8 cellular contexts compared by ENCODE assay signal in the genomic region with DNA sequence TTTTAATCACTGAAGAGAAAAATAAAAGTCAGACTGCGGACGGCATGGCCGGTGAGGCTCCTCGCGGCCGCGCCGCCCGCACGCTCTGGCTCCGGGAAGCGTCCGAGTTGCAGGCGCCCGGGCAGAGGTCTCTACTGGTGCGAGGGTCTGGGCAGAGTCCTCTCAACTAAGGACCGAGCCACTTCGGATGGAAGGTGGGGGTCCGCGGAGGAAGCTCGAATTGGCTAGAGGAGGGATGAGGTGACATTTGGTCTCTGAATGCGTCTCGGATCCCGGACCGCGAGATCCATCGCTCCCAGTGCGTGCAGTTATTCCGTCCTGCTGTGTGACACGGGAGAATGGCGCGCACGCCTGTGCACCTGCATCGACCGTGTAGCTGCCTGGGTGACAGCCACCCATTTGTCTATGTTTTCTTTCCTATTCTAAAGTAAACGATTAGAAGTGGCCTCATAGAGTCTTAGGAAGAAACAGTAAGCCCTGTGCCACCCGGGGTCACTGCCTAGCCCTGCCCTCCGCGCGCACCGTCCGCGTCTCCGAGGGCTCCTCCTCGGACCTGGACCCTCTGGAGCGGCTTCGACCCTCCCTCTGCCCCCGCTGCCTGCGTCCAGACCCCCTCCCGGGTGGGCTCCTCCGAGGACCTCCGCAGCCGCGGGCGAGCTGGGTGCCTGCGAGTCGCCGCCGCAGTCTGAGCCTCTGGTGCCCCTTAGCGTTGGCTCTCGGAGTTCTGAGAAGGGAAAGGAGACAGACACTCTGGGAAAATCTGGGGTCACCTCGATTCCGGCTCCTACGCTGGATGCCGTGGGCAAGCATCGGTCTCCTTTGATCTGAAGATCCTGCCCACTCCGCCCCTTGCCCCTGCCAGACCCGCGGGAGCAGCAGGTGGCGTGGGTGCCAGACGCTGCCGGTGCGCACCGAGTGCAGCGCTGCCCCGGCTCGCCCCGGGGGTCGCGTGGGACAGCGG.
DNase-seq lines count a peak whose midpoint lies in the region; ATAC-seq and TF ChIP-seq lines count a peak whose summit lies in the region.

No MANE protein-coding gene starts in this region.

- no peaks in the 10 kb centered on the region for H3K9me3 Mint-ChIP-seq in activated naive CD4-positive, alpha-beta T cell treated with anti-CD3 and anti-CD28 coated beads for 36 hours

- H3K36me3 Mint-ChIP-seq in activated naive CD4-positive, alpha-beta T cell treated with anti-CD3 and anti-CD28 coated beads for 36 hours (ENCODE audit: low read depth): peaks cover 3% of the 10 kb centered on the region

- CTCF ChIA-PET in activated naive CD4-positive, alpha-beta T cell treated with anti-CD3 and anti-CD28 coated beads for 36 hours (lab: Charles Lee): interaction anchor here (0.9 kb wide), 1 partner anchor 899 kb away, joined by 3 read pairs; no protein-coding TSS in a partner anchor

- H3K4me3 Mint-ChIP-seq in activated naive CD4-positive, alpha-beta T cell treated with anti-CD3 and anti-CD28 coated beads for 36 hours: peak overlapping the region; percentile 61

- H3K4me1 ChIP-seq in lower lobe of right lung (peaks cover 8% of the 10 kb centered on the region), thoracic aorta (ENCODE audit: control insufficient read depth in 1 of 2, low read depth in 2 of 2) (peaks cover 0 to 29% of the 10 kb centered on the region in 2 donors)

- H3K4me3 ChIP-seq in lower lobe of right lung (peak overlapping the region; percentile 51), thoracic aorta (peak overlapping the region; percentile 66)

- H3K9me3 ChIP-seq in lower lobe of right lung (no peaks in the 10 kb centered on the region), thoracic aorta (no peaks in the 10 kb centered on the region)

- intact Hi-C loops in activated naive CD4-positive, alpha-beta T cell treated with anti-CD3 and anti-CD28 coated beads for 36 hours (cut with micrococcal nuclease): loop anchor here (5.0 kb wide), 2 partner anchors 496 to 656 kb away; no protein-coding TSS in a partner anchor
- intact Hi-C loops in lower lobe of right lung (cut with DNase I): no loop called here

- peak; percentile 16 for DNase-seq in activated naive CD4-positive, alpha-beta T cell treated with anti-CD3 and anti-CD28 coated beads for 36 hours
- no peak for DNase-seq in activated naive CD4-positive, alpha-beta T cell (lab: John Stamatoyannopoulos, UW)
- DNase-seq in NCI-H524 (lab: John Stamatoyannopoulos, UW) (peak; percentile 50 to 61), cerebellum (ENCODE audit: low spot score) (peak; percentile 68), lower lobe of right lung (no peak), thoracic aorta (ENCODE audit: low spot score) (no peak), SW480 (ENCODE audit: low spot score) (no peak)
- no peak for DNase-seq in stimulated activated CD4-positive, alpha-beta T cell treated with anti-CD3 and anti-CD28 coated beads, Interleukin-4, amount 100 ng/mL, for 4 hours

- H3K4me1 Mint-ChIP-seq in activated naive CD4-positive, alpha-beta T cell treated with anti-CD3 and anti-CD28 coated beads for 36 hours (ENCODE audit: low read depth): peaks cover 14% of the 10 kb centered on the region

- TF ChIP-seq CTCF in lower lobe of right lung (IDR thresholded peaks at IDR 0.05) (peak; percentile 15), thoracic aorta (IDR thresholded peaks at IDR 0.05) (no peak)

- H3K36me3 ChIP-seq in lower lobe of right lung (no peaks in the 10 kb centered on the region), thoracic aorta (no peaks in the 10 kb centered on the region)

- peaks cover 49% of the 10 kb centered on the region for H3K27me3 Mint-ChIP-seq in activated naive CD4-positive, alpha-beta T cell treated with anti-CD3 and anti-CD28 coated beads for 36 hours (ENCODE audit: low read depth)

- no peak overlapping the region for H3K27ac Mint-ChIP-seq in activated naive CD4-positive, alpha-beta T cell treated with anti-CD3 and anti-CD28 coated beads for 36 hours

- H3K27ac ChIP-seq in lower lobe of right lung (no peak overlapping the region), thoracic aorta (no peak overlapping the region)

- H3K27me3 ChIP-seq in lower lobe of right lung (ENCODE audit: low read depth) (peaks cover 37% of the 10 kb centered on the region), thoracic aorta (replicated peaks; ENCODE audit: insufficient read depth) (no peaks in the 10 kb centered on the region)

- ATAC-seq in lower lobe of right lung: peak; percentile 62 to 68
- no peak for ATAC-seq in thoracic aorta (ENCODE audit: insufficient number of reproducible peaks, low FRiP score, low read depth)

Comparison
In these comparisons a context has a peak if more than half of its experiments do, and no peak if none do; other contexts are left out.
1. DNase-seq: peak in activated naive CD4-positive, alpha-beta T cell treated with anti-CD3 and anti-CD28 coated beads for 36 hours (single experiment), NCI-H524 (2 of 2) and cerebellum (single experiment); none in activated naive CD4-positive, alpha-beta T cell (0 of 4), lower lobe of right lung (single experiment), thoracic aorta (single experiment), stimulated activated CD4-positive, alpha-beta T cell treated with anti-CD3 and anti-CD28 coated beads, Interleukin-4, amount 100 ng/mL, for 4 hours (0 of 2) and SW480 (single experiment).